Comparison of ENCODE assay signal across 27 cellular contexts in genomic region chr20:25608774-25609173, GRCh38.
"Had no signal": no experiment of that assay in that cellular context is flagged by ENCODE, and none has a peak within 500 bp of the region (broad histone marks: within the 10 kb centered on the region; RNA-seq: fewer than 3 reads in every experiment).

No MANE protein-coding gene starts in this region.

- H3K9me3 Mint-ChIP-seq: activated CD4-positive, alpha-beta memory T cell treated with anti-CD3 and anti-CD28 coated beads for 36 hours; activated CD4-positive, alpha-beta T cell treated with anti-CD3 and anti-CD28 coated beads, Interleukin-2, amount 10 ng/mL, durations not matched to agents 24 days and 14 days; activated naive CD4-positive, alpha-beta T cell treated with anti-CD3 and anti-CD28 coated beads, Interleukin-2, amount 10 ng/mL, durations not matched to agents 7 days and 5 days; activated naive CD4-positive, alpha-beta T cell treated with anti-CD3 and anti-CD28 coated beads, Interleukin-2, amount 50 U/mL, for 72 hours; activated naive CD8-positive, alpha-beta T cell treated with anti-CD3 and anti-CD28 coated beads, Interleukin-2, amount 10 ng/mL, durations not matched to agents 7 days and 5 days; activated T-helper 1 cell treated with anti-CD3 and anti-CD28 coated beads, Interleukin-12 subunit alpha, Interleukin-12 subunit beta, Interleukin-2, Interleukin-4 antibody, amounts not matched to agents 30 ng/mL and 10 ng/mL and 1 ng/mL, durations not matched to agents 14 hours and 24 hours and 36 hours; brain; central memory CD8-positive, alpha-beta T cell had no signal

- DNase-seq: activated CD4-positive, alpha-beta memory T cell treated with anti-CD3 and anti-CD28 coated beads for 36 hours; activated CD4-positive, alpha-beta T cell treated with anti-CD3 and anti-CD28 coated beads for 36 hours; activated CD4-positive, alpha-beta T cell treated with anti-CD3 and anti-CD28 coated beads, Interleukin-2, amount 10 ng/mL, durations not matched to agents 24 days and 14 days; activated CD4-positive, CD25-positive, alpha-beta regulatory T cell; activated CD4-positive, CD25-positive, alpha-beta regulatory T cell treated with anti-CD3 and anti-CD28 coated beads, Interleukin-2, amount 50 U/mL, for 72 hours; activated CD8-positive, alpha-beta memory T cell treated with anti-CD3 and anti-CD28 coated beads, Interleukin-2, amount 10 ng/mL, durations not matched to agents 7 days and 5 days; activated CD8-positive, alpha-beta memory T cell treated with anti-CD3 and anti-CD28 coated beads, Interleukin-2, amount 50 U/mL, for 4 hours; activated CD8-positive, alpha-beta T cell treated with anti-CD3 and anti-CD28 coated beads, Interleukin-2, amount 10 ng/mL, durations not matched to agents 7 days and 5 days; activated gamma-delta T cell; activated naive CD4-positive, alpha-beta T cell; activated naive CD4-positive, alpha-beta T cell treated with anti-CD3 and anti-CD28 coated beads, Interleukin-2, amount 10 ng/mL, durations not matched to agents 7 days and 5 days; activated naive CD8-positive, alpha-beta T cell treated with anti-CD3 and anti-CD28 coated beads, Interleukin-2, amount 10 ng/mL, durations not matched to agents 7 days and 5 days; activated T-cell treated with anti-CD3 and anti-CD28 coated beads, Interleukin-2, amount 50 U/mL, for 1 hour; activated T-cell treated with anti-CD3 and anti-CD28 coated beads, Interleukin-2, amount 50 U/mL, for 48 hours; cortex of kidney; dermis blood vessel endothelial cell; effector CD8-positive, alpha-beta T cell; foreskin fibroblast; glutamatergic neuron; heart left ventricle; T-helper 2 cell had no signal

- H3K27me3 Mint-ChIP-seq: activated CD4-positive, alpha-beta memory T cell treated with anti-CD3 and anti-CD28 coated beads for 36 hours; activated CD4-positive, alpha-beta T cell treated with anti-CD3 and anti-CD28 coated beads for 36 hours; activated CD4-positive, alpha-beta T cell treated with anti-CD3 and anti-CD28 coated beads, Interleukin-2, amount 10 ng/mL, durations not matched to agents 24 days and 14 days; activated CD8-positive, alpha-beta memory T cell treated with anti-CD3 and anti-CD28 coated beads, Interleukin-2, amount 10 ng/mL, durations not matched to agents 7 days and 5 days; activated naive CD4-positive, alpha-beta T cell treated with anti-CD3 and anti-CD28 coated beads, Interleukin-2, amount 10 ng/mL, durations not matched to agents 7 days and 5 days; activated naive CD8-positive, alpha-beta T cell treated with anti-CD3 and anti-CD28 coated beads, Interleukin-2, amount 10 ng/mL, durations not matched to agents 7 days and 5 days; brain; central memory CD8-positive, alpha-beta T cell had no signal

- H3K27me3 ChIP-seq: ascending aorta, heart left ventricle had no signal

- H3K4me3 ChIP-seq: ascending aorta, heart left ventricle had no signal

- H3K9me3 ChIP-seq: ascending aorta, heart left ventricle had no signal

- H3K36me3 Mint-ChIP-seq: activated naive CD4-positive, alpha-beta T cell treated with anti-CD3 and anti-CD28 coated beads, Interleukin-2, amount 50 U/mL, for 72 hours had no signal

- H3K4me1 Mint-ChIP-seq: activated CD4-positive, alpha-beta T cell treated with anti-CD3 and anti-CD28 coated beads for 36 hours; brain; central memory CD8-positive, alpha-beta T cell had no signal

- H3K4me1 ChIP-seq: ascending aorta, heart left ventricle had no signal

- H3K27ac ChIP-seq: ascending aorta, heart left ventricle had no signal

- H3K27ac Mint-ChIP-seq: activated CD4-positive, alpha-beta memory T cell treated with anti-CD3 and anti-CD28 coated beads for 36 hours; activated CD4-positive, alpha-beta T cell treated with anti-CD3 and anti-CD28 coated beads for 36 hours; activated CD4-positive, alpha-beta T cell treated with anti-CD3 and anti-CD28 coated beads, Interleukin-2, amount 10 ng/mL, durations not matched to agents 24 days and 14 days; activated CD8-positive, alpha-beta memory T cell treated with anti-CD3 and anti-CD28 coated beads, Interleukin-2, amount 10 ng/mL, durations not matched to agents 7 days and 5 days; activated CD8-positive, alpha-beta T cell treated with anti-CD3 and anti-CD28 coated beads, Interleukin-2, amount 10 ng/mL, durations not matched to agents 7 days and 5 days; activated naive CD4-positive, alpha-beta T cell treated with anti-CD3 and anti-CD28 coated beads, Interleukin-2, amount 10 ng/mL, durations not matched to agents 7 days and 5 days; activated naive CD4-positive, alpha-beta T cell treated with anti-CD3 and anti-CD28 coated beads, Interleukin-2, amount 50 U/mL, for 72 hours; activated naive CD8-positive, alpha-beta T cell treated with anti-CD3 and anti-CD28 coated beads, Interleukin-2, amount 10 ng/mL, durations not matched to agents 7 days and 5 days; activated T-helper 1 cell treated with anti-CD3 and anti-CD28 coated beads, Interleukin-12 subunit alpha, Interleukin-12 subunit beta, Interleukin-2, Interleukin-4 antibody, amounts not matched to agents 30 ng/mL and 10 ng/mL and 1 ng/mL, durations not matched to agents 14 hours and 24 hours and 36 hours; brain had no signal

- H3K4me3 Mint-ChIP-seq: activated CD4-positive, alpha-beta memory T cell treated with anti-CD3 and anti-CD28 coated beads for 36 hours; activated CD4-positive, alpha-beta T cell treated with anti-CD3 and anti-CD28 coated beads for 36 hours; activated CD4-positive, alpha-beta T cell treated with anti-CD3 and anti-CD28 coated beads, Interleukin-2, amount 10 ng/mL, durations not matched to agents 24 days and 14 days; activated CD8-positive, alpha-beta memory T cell treated with anti-CD3 and anti-CD28 coated beads, Interleukin-2, amount 10 ng/mL, durations not matched to agents 7 days and 5 days; activated CD8-positive, alpha-beta T cell treated with anti-CD3 and anti-CD28 coated beads, Interleukin-2, amount 10 ng/mL, durations not matched to agents 7 days and 5 days; activated naive CD4-positive, alpha-beta T cell treated with anti-CD3 and anti-CD28 coated beads, Interleukin-2, amount 10 ng/mL, durations not matched to agents 7 days and 5 days; activated naive CD8-positive, alpha-beta T cell treated with anti-CD3 and anti-CD28 coated beads, Interleukin-2, amount 10 ng/mL, durations not matched to agents 7 days and 5 days; activated T-helper 1 cell treated with anti-CD3 and anti-CD28 coated beads, Interleukin-12 subunit alpha, Interleukin-12 subunit beta, Interleukin-2, Interleukin-4 antibody, amounts not matched to agents 30 ng/mL and 10 ng/mL and 1 ng/mL, durations not matched to agents 14 hours and 24 hours and 36 hours; brain; central memory CD8-positive, alpha-beta T cell had no signal

- ATAC-seq: activated CD4-positive, alpha-beta T cell treated with anti-CD3 and anti-CD28 coated beads for 36 hours; activated CD8-positive, alpha-beta memory T cell treated with anti-CD3 and anti-CD28 coated beads, Interleukin-2, amount 10 ng/mL, durations not matched to agents 7 days and 5 days; activated CD8-positive, alpha-beta T cell treated with anti-CD3 and anti-CD28 coated beads, Interleukin-2, amount 10 ng/mL, durations not matched to agents 7 days and 5 days; activated naive CD4-positive, alpha-beta T cell treated with anti-CD3 and anti-CD28 coated beads, Interleukin-2, amount 50 U/mL, for 72 hours; esophagus mucosa; heart left ventricle had no signal
